21 cellular contexts compared by ENCODE assay signal in genomic region chr17:71407972-71408371, GRCh38.
"Had no signal": no experiment of that assay in that cellular context is flagged by ENCODE, and none has a peak within 500 bp of the region (broad histone marks: within the 10 kb centered on the region; RNA-seq: fewer than 3 reads in every experiment).

No MANE protein-coding gene starts in this region.

- H3K27ac ChIP-seq: brain microvascular endothelial cell, PC-9, VCaP had no signal

- DNase-seq: activated CD4-positive, alpha-beta memory T cell treated with anti-CD3 and anti-CD28 coated beads for 36 hours; activated CD4-positive, alpha-beta T cell treated with anti-CD3 and anti-CD28 coated beads, Interleukin-2, amount 10 ng/mL, durations not matched to agents 7 days and 5 days; activated CD4-positive, CD25-positive, alpha-beta regulatory T cell; activated CD8-positive, alpha-beta memory T cell treated with anti-CD3 and anti-CD28 coated beads for 24 hours; activated gamma-delta T cell treated with Interleukin-2 at 50 U/mL for 16 hours; activated naive CD4-positive, alpha-beta T cell treated with anti-CD3 and anti-CD28 coated beads, Interleukin-2, amount 10 ng/mL, durations not matched to agents 7 days and 5 days; activated naive CD8-positive, alpha-beta T cell treated with anti-CD3 and anti-CD28 coated beads for 36 hours; activated T-cell treated with anti-CD3 and anti-CD28 coated beads, Interleukin-2, amount 50 U/mL, for 4 hours; brain microvascular endothelial cell; cerebellar nuclear complex; KG1; NCI-H1092; NCI-H1417; NCI-H1930; NCI-H2107; NCI-H510A treated with DMSO at 0.1 percent for 48 hours; PC-9; SIG-M5; T-helper 1 cell had no signal

- H3K4me2 ChIP-seq: PC-9 had no signal

- H3K27ac Mint-ChIP-seq: activated CD4-positive, alpha-beta memory T cell treated with anti-CD3 and anti-CD28 coated beads for 36 hours; activated CD4-positive, alpha-beta T cell treated with anti-CD3 and anti-CD28 coated beads, Interleukin-2, amount 10 ng/mL, durations not matched to agents 7 days and 5 days; activated naive CD4-positive, alpha-beta T cell treated with anti-CD3 and anti-CD28 coated beads, Interleukin-2, amount 10 ng/mL, durations not matched to agents 7 days and 5 days; activated naive CD8-positive, alpha-beta T cell treated with anti-CD3 and anti-CD28 coated beads for 36 hours; activated T-helper 17 cell treated with anti-CD3 and anti-CD28 coated beads, Interleukin-2, amount 50 U/mL, for 72 hours had no signal

- H3K27me3 ChIP-seq: brain microvascular endothelial cell had no signal

- H3K4me1 Mint-ChIP-seq: activated CD4-positive, alpha-beta T cell treated with anti-CD3 and anti-CD28 coated beads, Interleukin-2, amount 10 ng/mL, durations not matched to agents 7 days and 5 days; activated naive CD4-positive, alpha-beta T cell treated with anti-CD3 and anti-CD28 coated beads, Interleukin-2, amount 10 ng/mL, durations not matched to agents 7 days and 5 days; activated naive CD8-positive, alpha-beta T cell treated with anti-CD3 and anti-CD28 coated beads for 36 hours; activated T-helper 17 cell treated with anti-CD3 and anti-CD28 coated beads, Interleukin-2, amount 50 U/mL, for 72 hours had no signal

- H3K27me3 Mint-ChIP-seq: activated CD4-positive, alpha-beta memory T cell treated with anti-CD3 and anti-CD28 coated beads for 36 hours; activated CD4-positive, alpha-beta T cell treated with anti-CD3 and anti-CD28 coated beads, Interleukin-2, amount 10 ng/mL, durations not matched to agents 7 days and 5 days; activated naive CD4-positive, alpha-beta T cell treated with anti-CD3 and anti-CD28 coated beads, Interleukin-2, amount 10 ng/mL, durations not matched to agents 7 days and 5 days; activated naive CD8-positive, alpha-beta T cell treated with anti-CD3 and anti-CD28 coated beads for 36 hours; activated T-helper 17 cell treated with anti-CD3 and anti-CD28 coated beads, Interleukin-2, amount 50 U/mL, for 72 hours had no signal

- H3K36me3 ChIP-seq: brain microvascular endothelial cell had no signal

- H3K4me3 ChIP-seq: PC-9 had no signal

- H3K36me3 Mint-ChIP-seq: activated CD4-positive, alpha-beta memory T cell treated with anti-CD3 and anti-CD28 coated beads for 36 hours; activated naive CD4-positive, alpha-beta T cell treated with anti-CD3 and anti-CD28 coated beads, Interleukin-2, amount 10 ng/mL, durations not matched to agents 7 days and 5 days; activated naive CD8-positive, alpha-beta T cell treated with anti-CD3 and anti-CD28 coated beads for 36 hours had no signal

- ATAC-seq: activated T-cell treated with anti-CD3 and anti-CD28 coated beads, Interleukin-2, amount 50 U/mL, for 4 hours; activated T-helper 17 cell treated with anti-CD3 and anti-CD28 coated beads, Interleukin-2, amount 50 U/mL, for 72 hours had no signal

- H3K4me3 Mint-ChIP-seq: activated CD4-positive, alpha-beta memory T cell treated with anti-CD3 and anti-CD28 coated beads for 36 hours; activated CD4-positive, alpha-beta T cell treated with anti-CD3 and anti-CD28 coated beads, Interleukin-2, amount 10 ng/mL, durations not matched to agents 7 days and 5 days; activated naive CD4-positive, alpha-beta T cell treated with anti-CD3 and anti-CD28 coated beads, Interleukin-2, amount 10 ng/mL, durations not matched to agents 7 days and 5 days; activated naive CD8-positive, alpha-beta T cell treated with anti-CD3 and anti-CD28 coated beads for 36 hours; activated T-cell treated with anti-CD3 and anti-CD28 coated beads, Interleukin-2, amount 50 U/mL, for 4 hours; activated T-helper 17 cell treated with anti-CD3 and anti-CD28 coated beads, Interleukin-2, amount 50 U/mL, for 72 hours had no signal

- H2AFZ ChIP-seq: PC-9 had no signal

- H3K9me3 Mint-ChIP-seq: activated CD4-positive, alpha-beta T cell treated with anti-CD3 and anti-CD28 coated beads, Interleukin-2, amount 10 ng/mL, durations not matched to agents 7 days and 5 days; activated T-cell treated with anti-CD3 and anti-CD28 coated beads, Interleukin-2, amount 50 U/mL, for 4 hours; activated T-helper 17 cell treated with anti-CD3 and anti-CD28 coated beads, Interleukin-2, amount 50 U/mL, for 72 hours had no signal
